ENCODE assay signal across 14 cellular contexts in the genomic region with DNA sequence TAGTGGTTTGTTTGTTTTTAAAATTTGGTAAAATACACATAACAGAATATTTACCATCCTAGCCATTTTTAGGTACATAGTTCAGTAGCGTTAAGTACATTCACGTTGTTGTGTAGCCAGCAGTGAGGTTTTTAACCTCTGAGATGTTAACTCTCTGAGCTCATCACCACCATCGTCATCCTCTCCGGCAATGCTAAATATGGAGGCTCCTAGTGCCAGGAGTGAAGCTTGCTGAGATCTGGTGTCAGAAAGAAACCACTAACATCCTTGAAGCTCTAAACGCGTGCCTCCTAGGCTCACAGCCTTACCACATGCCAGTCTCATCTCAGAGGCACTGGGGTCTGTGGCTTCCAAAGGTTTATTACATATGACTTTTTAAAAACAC.
A peak's percentile ranks its signal among the peaks of the same experiment; 100 is the strongest.
DNase-seq lines count a peak whose midpoint lies in the region; ATAC-seq, FAIRE-seq and TF ChIP-seq lines count a peak whose summit lies in the region.
"Had no signal": no experiment of that assay in that cellular context is flagged by ENCODE, and none has a peak within 500 bp of the region (broad histone marks: within the 10 kb centered on the region; RNA-seq: fewer than 3 reads in every experiment).

No MANE protein-coding gene starts in this region.

- no peak overlapping the region for H3K4ac ChIP-seq in mesendoderm (ENCODE audit: low read depth, low read length)

- FAIRE-seq in RCC 7860 (lab: Jason Lieb, UNC) = no peak
- FAIRE-seq: colon had no signal

- peaks cover 15% of the 10 kb centered on the region for H3K4me1 ChIP-seq in left ventricle myocardium inferior
- peaks cover 4% of the 10 kb centered on the region for H3K4me1 ChIP-seq in mesendoderm (ENCODE audit: control insufficient read depth, low read depth, low read length)

- no peak overlapping the region for H4K5ac ChIP-seq in mesendoderm (ENCODE audit: low read length)

- H3K9ac ChIP-seq in mesendoderm (ENCODE audit: low read length) = no peak overlapping the region

- TF ChIP-seq CTCF in left ventricle myocardium inferior (IDR thresholded peaks at IDR 0.05; ENCODE audit: borderline replicate concordance) = no peak

- H3K9me3 ChIP-seq in left ventricle myocardium inferior (replicated peaks) = peaks cover 16% of the 10 kb centered on the region
- H3K9me3 ChIP-seq: thoracic aorta had no signal

- no peak overlapping the region for H4K8ac ChIP-seq in mesendoderm (ENCODE audit: low read depth, low read length)

- H2AK5ac ChIP-seq in mesendoderm (ENCODE audit: low read length) = no peak overlapping the region

- H3K79me2 ChIP-seq in mesendoderm (ENCODE audit: control insufficient read depth, insufficient read depth, low read length) = no peaks in the 10 kb centered on the region

- no peak overlapping the region for H3K4me3 ChIP-seq in left ventricle myocardium inferior
- H3K4me3 ChIP-seq in mesendoderm (ENCODE audit: low read length) = no peak overlapping the region
- H3K4me3 ChIP-seq: thoracic aorta had no signal

- H3K79me1 ChIP-seq in mesendoderm (ENCODE audit: low read length) = no peaks in the 10 kb centered on the region

- no peak overlapping the region for H3K27ac ChIP-seq in left ventricle myocardium inferior (replicated peaks)
- H3K27ac ChIP-seq in mesendoderm (ENCODE audit: low read depth, low read length) = no peak overlapping the region

- H3K27me3 ChIP-seq in left ventricle myocardium inferior (ENCODE audit: low read depth) = peaks cover 27% of the 10 kb centered on the region
- H3K27me3 ChIP-seq in mesendoderm (ENCODE audit: insufficient read depth, low read length, poor library complexity) = no peaks in the 10 kb centered on the region

- peak overlapping the region; percentile 36 for H2BK5ac ChIP-seq in mesendoderm (ENCODE audit: low read length)

- no peak overlapping the region for H3K23ac ChIP-seq in mesendoderm (ENCODE audit: low read length)

- H2BK120ac ChIP-seq in mesendoderm (ENCODE audit: low read depth, low read length) = no peak overlapping the region

- no peak for DNase-seq in left cardiac atrium
- no peak for DNase-seq in left ventricle myocardium inferior
- DNase-seq in astrocyte of the hippocampus (ENCODE audit: low read depth, low spot score) = peak; percentile 13
- DNase-seq in mesendoderm = no peak
- DNase-seq in RCC 7860 (ENCODE audit: low spot score) = no peak
- DNase-seq in stimulated activated CD4-positive, alpha-beta T cell treated with anti-CD3 and anti-CD28 coated beads, Interleukin-4, amount 100 ng/mL, for 24 hours = no peak
- DNase-seq: head of caudate nucleus, Kasumi-1, NCI-H2029, NCI-H510A treated with DMSO at 0.1 percent for 48 hours had no signal

- H2BK15ac ChIP-seq in mesendoderm (replicated peaks; ENCODE audit: low read depth) = no peak overlapping the region

- intact Hi-C loops in left cardiac atrium (cut with DNase I) = no loop called here
- intact Hi-C loops in left ventricle myocardium inferior (cut with micrococcal nuclease) = no loop called here

- H3K18ac ChIP-seq in mesendoderm (ENCODE audit: low read length) = no peak overlapping the region

- H3K4me2 ChIP-seq in mesendoderm (ENCODE audit: low read length) = no peak overlapping the region

- H3K36me3 ChIP-seq in left ventricle myocardium inferior (no peaks in the 10 kb centered on the region), mesendoderm (ENCODE audit: control insufficient read depth, insufficient read depth, low read length) (no peaks in the 10 kb centered on the region)
- H3K36me3 ChIP-seq: thoracic aorta had no signal

- no peak overlapping the region for H3K56ac ChIP-seq in mesendoderm (ENCODE audit: low read length)

- WGBS in mesendoderm (ENCODE audit: extremely low coverage, insufficient coverage, low lambda C conversion rate) = no CpG with 5 or more reads among the region's 6 CpGs

- peak; percentile 41 to 47 for ATAC-seq in left cardiac atrium
- no peak for ATAC-seq in HG02759 (IDR thresholded peaks at IDR 0.05; ENCODE audit: unreplicated experiment)
- ATAC-seq in GM18909 (IDR thresholded peaks at IDR 0.05; ENCODE audit: poor library complexity, unreplicated experiment) = no peak

Comparison
In these comparisons a context has a peak if more than half of its experiments do, and no peak if none do; other contexts are left out.
1. ATAC-seq: peak in left cardiac atrium (2 of 2); none in HG02759 (single experiment) and GM18909 (single experiment).